ENCODE assay signal across 18 cellular contexts in genomic region chr3:154862265-154862664, GRCh38.
DNase-seq lines count a peak whose midpoint lies in the region; ATAC-seq and TF ChIP-seq lines count a peak whose summit lies in the region.
"Had no signal": no experiment of that assay in that cellular context is flagged by ENCODE, and none has a peak within 500 bp of the region (broad histone marks: within the 10 kb centered on the region; RNA-seq: fewer than 3 reads in every experiment).

No MANE protein-coding gene starts in this region.

- no peak overlapping the region for H3K9ac ChIP-seq in GM23248

- no peak overlapping the region for H3K4me3 Mint-ChIP-seq in stimulated activated naive B cell treated with anti-CD40 and anti-IgM and Interleukin-4, amounts not matched to agents 10 μg/mL and 1 μg/mL and 100 μg/mL, for 72 hours
- no peak overlapping the region for H3K4me3 Mint-ChIP-seq in T-helper 17 cell
- H3K4me3 Mint-ChIP-seq: activated CD4-positive, alpha-beta T cell treated with anti-CD3 and anti-CD28 coated beads, Interleukin-2, amount 10 ng/mL, durations not matched to agents 7 days and 5 days; brain; endodermal cell had no signal

- no peaks in the 10 kb centered on the region for H3K9me3 ChIP-seq in GM23248 (ENCODE audit: low read depth)
- peaks cover 5% of the 10 kb centered on the region; the same call in 1 of the 2 replicates for H3K9me3 ChIP-seq in OCI-LY7 (ENCODE audit: low read length)
- no peaks in the 10 kb centered on the region for H3K9me3 ChIP-seq in T-helper 17 cell (ENCODE audit: control insufficient read depth, low read length, poor library complexity, severe bottlenecking)
- no peaks in the 10 kb centered on the region for H3K9me3 ChIP-seq in body of pancreas
- H3K9me3 ChIP-seq: neutrophil had no signal

- H3K27ac Mint-ChIP-seq in stimulated activated naive B cell treated with anti-CD40 and anti-IgM and Interleukin-4, amounts not matched to agents 10 μg/mL and 1 μg/mL and 100 μg/mL, for 72 hours: no peak overlapping the region
- no peak overlapping the region for H3K27ac Mint-ChIP-seq in T-helper 17 cell
- no peak overlapping the region for H3K27ac Mint-ChIP-seq in activated naive CD4-positive, alpha-beta T cell treated with anti-CD3 and anti-CD28 coated beads, Interleukin-2, amount 50 U/mL, for 72 hours
- H3K27ac Mint-ChIP-seq: activated CD4-positive, alpha-beta T cell treated with anti-CD3 and anti-CD28 coated beads, Interleukin-2, amount 10 ng/mL, durations not matched to agents 7 days and 5 days; brain; endodermal cell had no signal

- H3K27ac ChIP-seq in GM23248 (no peak overlapping the region), OCI-LY7 (ENCODE audit: low read depth, low read length, poor library complexity, severe bottlenecking) (peak overlapping the region; percentile 97), body of pancreas (no peak overlapping the region)
- H3K27ac ChIP-seq: neutrophil, spleen had no signal

- no peak overlapping the region for H3K4me3 ChIP-seq in GM23248
- peak overlapping the region; percentile 40 for H3K4me3 ChIP-seq in OCI-LY7 (ENCODE audit: low read depth, low read length, poor library complexity, severe bottlenecking)
- H3K4me3 ChIP-seq in fibroblast of villous mesenchyme (ENCODE audit: low read depth, low read length): no peak overlapping the region
- no peak overlapping the region for H3K4me3 ChIP-seq in body of pancreas
- H3K4me3 ChIP-seq: lung, spleen had no signal

- H4K20me1 ChIP-seq in GM23248 (ENCODE audit: insufficient read depth) (no peaks in the 10 kb centered on the region), OCI-LY7 (ENCODE audit: insufficient read depth, low read length) (no peaks in the 10 kb centered on the region)

- intact Hi-C loops in OCI-LY7 (cut with micrococcal nuclease; ENCODE audit: unreplicated experiment) (no loop called here), body of pancreas (cut with DNase I) (no loop called here)

- H3K79me2 ChIP-seq in GM23248 (ENCODE audit: insufficient read depth) (no peaks in the 10 kb centered on the region), OCI-LY7 (ENCODE audit: insufficient read depth, low read depth, low read length) (no peaks in the 10 kb centered on the region)

- no peaks in the 10 kb centered on the region for H3K9me2 ChIP-seq in GM23248 (ENCODE audit: insufficient read depth)
- H3K9me2 ChIP-seq in OCI-LY7 (ENCODE audit: insufficient read depth, low read length): no peaks in the 10 kb centered on the region

- no peak for TF ChIP-seq POLR2A in body of pancreas (IDR thresholded peaks at IDR 0.05)

- H3F3A ChIP-seq in GM23248 (ENCODE audit: insufficient read depth): no peaks in the 10 kb centered on the region

- POLR2A ChIA-PET in OCI-LY7 (lab: Charles Lee): interaction anchor here (0.6 to 0.8 kb wide), 3 partner anchors 12 to 1197 kb away, joined by 3 read pairs; no protein-coding TSS in a partner anchor

- H3K36me3 Mint-ChIP-seq in stimulated activated naive B cell treated with anti-CD40 and anti-IgM and Interleukin-4, amounts not matched to agents 10 μg/mL and 1 μg/mL and 100 μg/mL, for 72 hours: no peaks in the 10 kb centered on the region
- no peaks in the 10 kb centered on the region for H3K36me3 Mint-ChIP-seq in T-helper 17 cell (ENCODE audit: low read depth)
- no peaks in the 10 kb centered on the region for H3K36me3 Mint-ChIP-seq in activated naive CD4-positive, alpha-beta T cell treated with anti-CD3 and anti-CD28 coated beads, Interleukin-2, amount 50 U/mL, for 72 hours
- H3K36me3 Mint-ChIP-seq: brain had no signal

- BruUV-seq in OCI-LY7 (replicated peaks; lab: Mats Ljungman, UMichigan): no TSS peak

- no peaks in the 10 kb centered on the region for H3K27me3 Mint-ChIP-seq in stimulated activated naive B cell treated with anti-CD40 and anti-IgM and Interleukin-4, amounts not matched to agents 10 μg/mL and 1 μg/mL and 100 μg/mL, for 72 hours
- H3K27me3 Mint-ChIP-seq in T-helper 17 cell: no peaks in the 10 kb centered on the region
- H3K27me3 Mint-ChIP-seq: activated CD4-positive, alpha-beta T cell treated with anti-CD3 and anti-CD28 coated beads, Interleukin-2, amount 10 ng/mL, durations not matched to agents 7 days and 5 days; brain had no signal

- H3K27me3 ChIP-seq in GM23248 (replicated peaks; ENCODE audit: insufficient read depth) (no peaks in the 10 kb centered on the region), body of pancreas (no peaks in the 10 kb centered on the region)
- H3K27me3 ChIP-seq: neutrophil, spleen had no signal

- no peaks in the 10 kb centered on the region for H3K36me3 ChIP-seq in GM23248 (ENCODE audit: low read depth)
- H3K36me3 ChIP-seq in OCI-LY7 (ENCODE audit: insufficient read depth, low read length): peaks cover 14% of the 10 kb centered on the region; the same call in 1 of the 2 replicates
- no peaks in the 10 kb centered on the region for H3K36me3 ChIP-seq in body of pancreas (replicated peaks in 1 of 2; ENCODE audit: insufficient read depth in 1 of 2, low read depth in 2 of 2)
- H3K36me3 ChIP-seq: neutrophil, spleen had no signal

- no peak overlapping the region for H3K4me2 ChIP-seq in GM23248 (ENCODE audit: unreplicated experiment)
- peak overlapping the region; percentile 68 for H3K4me2 ChIP-seq in OCI-LY7 (ENCODE audit: low read length)

- H3K4me1 Mint-ChIP-seq in stimulated activated naive B cell treated with anti-CD40 and anti-IgM and Interleukin-4, amounts not matched to agents 10 μg/mL and 1 μg/mL and 100 μg/mL, for 72 hours: peaks cover 4 to 14% of the 10 kb centered on the region in 2 donors
- H3K4me1 Mint-ChIP-seq in T-helper 17 cell: no peaks in the 10 kb centered on the region
- H3K4me1 Mint-ChIP-seq: activated CD4-positive, alpha-beta T cell treated with anti-CD3 and anti-CD28 coated beads, Interleukin-2, amount 10 ng/mL, durations not matched to agents 7 days and 5 days; brain; endodermal cell had no signal

- H2AFZ ChIP-seq in GM23248 (no peak overlapping the region), OCI-LY7 (ENCODE audit: low read length) (peak overlapping the region; percentile 98)

- TF ChIP-seq CTCF in OCI-LY7 (conservative IDR thresholded peaks at IDR 0.05; ENCODE audit: low read length) (no peak), fibroblast of villous mesenchyme (IDR thresholded peaks at IDR 0.05; ENCODE audit: insufficient read depth, low read depth, low read length) (no peak), body of pancreas (IDR thresholded peaks at IDR 0.05) (no peak), omental fat pad (IDR thresholded peaks at IDR 0.05) (no peak)

- CTCF ChIA-PET in OCI-LY7 (lab: Charles Lee; ENCODE audit: unreplicated experiment): no interaction called here

- peak; percentile 96 to 97 for ATAC-seq in stimulated activated naive B cell treated with anti-CD40 and anti-IgM and Interleukin-4, amounts not matched to agents 10 μg/mL and 1 μg/mL and 100 μg/mL, for 72 hours (replicated peaks)
- ATAC-seq in T-helper 17 cell (no peak), body of pancreas (no peak), omental fat pad (ENCODE audit: low FRiP score) (no peak)
- ATAC-seq in activated naive CD4-positive, alpha-beta T cell treated with anti-CD3 and anti-CD28 coated beads, Interleukin-2, amount 50 U/mL, for 72 hours: no peak

- H3K9me3 Mint-ChIP-seq in stimulated activated naive B cell treated with anti-CD40 and anti-IgM and Interleukin-4, amounts not matched to agents 10 μg/mL and 1 μg/mL and 100 μg/mL, for 72 hours: peaks cover 0 to 1% of the 10 kb centered on the region in 2 donors
- no peaks in the 10 kb centered on the region for H3K9me3 Mint-ChIP-seq in activated naive CD4-positive, alpha-beta T cell treated with anti-CD3 and anti-CD28 coated beads, Interleukin-2, amount 50 U/mL, for 72 hours
- H3K9me3 Mint-ChIP-seq: activated CD4-positive, alpha-beta T cell treated with anti-CD3 and anti-CD28 coated beads, Interleukin-2, amount 10 ng/mL, durations not matched to agents 7 days and 5 days had no signal

- DNase-seq in GM23248 (peak; percentile 5), OCI-LY7 (ENCODE audit: low spot score) (peak; percentile 81), fibroblast of villous mesenchyme (ENCODE audit: low read depth) (peak; percentile 36), T-helper 17 cell (no peak), body of pancreas (no peak), omental fat pad (ENCODE audit: low spot score) (no peak)
- DNase-seq in stimulated activated naive B cell treated with anti-CD40 and anti-IgM and Interleukin-4, amounts not matched to agents 10 μg/mL and 1 μg/mL and 100 μg/mL, for 72 hours: peak; percentile 1
- DNase-seq in activated naive CD4-positive, alpha-beta T cell treated with anti-CD3 and anti-CD28 coated beads, Interleukin-2, amount 50 U/mL, for 72 hours (ENCODE audit: low spot score in 2 of 2): no peak
- DNase-seq: activated CD4-positive, alpha-beta T cell treated with anti-CD3 and anti-CD28 coated beads, Interleukin-2, amount 10 ng/mL, durations not matched to agents 7 days and 5 days; COR-L47; endodermal cell; hypothalamus; MV-4-11; NCI-H446 treated with DMSO at 0.1 percent for 48 hours; spleen had no signal

- in situ Hi-C loops in GM23248 (cut with MboI): no loop called here

- H3K4me1 ChIP-seq in GM23248 (ENCODE audit: insufficient read depth) (peaks cover 4% of the 10 kb centered on the region; the same call in 1 of the 2 replicates), OCI-LY7 (ENCODE audit: insufficient read depth, low read length, poor library complexity, severe bottlenecking) (peaks cover 57% of the 10 kb centered on the region), body of pancreas (no peaks in the 10 kb centered on the region)
- H3K4me1 ChIP-seq: spleen had no signal

Comparison
In these comparisons a context has a peak if more than half of its experiments do, and no peak if none do; other contexts are left out.
1. DNase-seq: peak in GM23248 (single experiment), OCI-LY7 (single experiment), fibroblast of villous mesenchyme (single experiment) and stimulated activated naive B cell treated with anti-CD40 and anti-IgM and Interleukin-4, amounts not matched to agents 10 μg/mL and 1 μg/mL and 100 μg/mL, for 72 hours (single experiment); none in T-helper 17 cell (0 of 3), body of pancreas (0 of 4), activated naive CD4-positive, alpha-beta T cell treated with anti-CD3 and anti-CD28 coated beads, Interleukin-2, amount 50 U/mL, for 72 hours (0 of 2) and omental fat pad (single experiment).
2. ATAC-seq: peak in stimulated activated naive B cell treated with anti-CD40 and anti-IgM and Interleukin-4, amounts not matched to agents 10 μg/mL and 1 μg/mL and 100 μg/mL, for 72 hours (2 of 2); none in T-helper 17 cell (single experiment), body of pancreas (single experiment), activated naive CD4-positive, alpha-beta T cell treated with anti-CD3 and anti-CD28 coated beads, Interleukin-2, amount 50 U/mL, for 72 hours (0 of 2) and omental fat pad (single experiment).